In genomic region chr3:149000207-149000745, GRCh38 we compare ENCODE assay signal across 18 cellular contexts. TPM values are rescaled to one million over a fixed set of nuclear protein-coding genes. Genes with fewer than 3 reads are reported as not detected.
DNase-seq lines count a peak whose midpoint lies in the region; ATAC-seq and TF ChIP-seq lines count a peak whose summit lies in the region.
"Had no signal": no experiment of that assay in that cellular context is flagged by ENCODE, and none has a peak within 500 bp of the region (broad histone marks: within the 10 kb centered on the region; RNA-seq: fewer than 3 reads in every experiment).

No MANE protein-coding gene starts in this region.

- POLR2A ChIA-PET in T-cell (lab: Charles Lee), result interaction anchor here (0.5 to 1.1 kb wide), 3 partner anchors 9 to 129 kb away, joined by 3 to 5 read pairs (median 3); partner anchors contain the start of gene HPS3 (in 1 of the 2)

- no peak for ATAC-seq in GM23338
- ATAC-seq in T-cell (replicated peaks in 1 of 4), result no peak
- ATAC-seq in GM21723 (IDR thresholded peaks at IDR 0.05; ENCODE audit: unreplicated experiment), result no peak
- ATAC-seq: left colon had no signal

- peak overlapping the region; percentile 27; the same call in 1 of the 2 replicates for H3K4me2 ChIP-seq in GM23338

- H3K9me3 Mint-ChIP-seq in GM23338 (no peaks in the 10 kb centered on the region), T-cell (no peaks in the 10 kb centered on the region)

- H4K20me1 ChIP-seq in GM23338 (replicated peaks; ENCODE audit: insufficient read depth), result no peaks in the 10 kb centered on the region

- no peak overlapping the region for H2AFZ ChIP-seq in GM23338

- no peak for TF ChIP-seq CTCF in GM23338 (conservative IDR thresholded peaks at IDR 0.05; ENCODE audit: low read depth in 2 of 2)
- no peak for TF ChIP-seq CTCF in fibroblast of pulmonary artery (IDR thresholded peaks at IDR 0.05; ENCODE audit: low read length, missing control alignments)

- CTCF ChIA-PET in T-cell (lab: Charles Lee), result interaction anchor here (0.6 to 1.0 kb wide), 3 partner anchors 8 to 52 kb away, joined by 3 to 8 read pairs (median 3); partner anchors contain the start of gene GYG1 (in 1 of the 2)

- H3K27ac ChIP-seq in GM23338 (ENCODE audit: low read depth), result no peak overlapping the region
- H3K27ac ChIP-seq: ovary, thoracic aorta had no signal

- H3K79me2 ChIP-seq in GM23338 (replicated peaks; ENCODE audit: insufficient read depth), result no peaks in the 10 kb centered on the region

- H3K27me3 ChIP-seq in GM23338 (ENCODE audit: insufficient read depth), result no peaks in the 10 kb centered on the region
- H3K27me3 ChIP-seq: dorsolateral prefrontal cortex, ovary had no signal

- H3K36me3 ChIP-seq in GM23338 (ENCODE audit: insufficient read depth), result no peaks in the 10 kb centered on the region; the same call in 1 of the 2 replicates
- H3K36me3 ChIP-seq: ovary had no signal

- no peaks in the 10 kb centered on the region for H3K27me3 Mint-ChIP-seq in GM23338 (ENCODE audit: insufficient read depth, low read depth, poor library complexity)
- H3K27me3 Mint-ChIP-seq in T-cell, result no peaks in the 10 kb centered on the region

- peaks cover 44% of the 10 kb centered on the region for H3K4me1 ChIP-seq in GM23338 (ENCODE audit: insufficient read depth)

- peak; percentile 96 to 99 for DNase-seq in AML-193 (lab: John Stamatoyannopoulos, UW)
- DNase-seq in GM23338 (ENCODE audit: low spot score), result no peak
- no peak for DNase-seq in T-cell
- peak; percentile 64 for DNase-seq in fibroblast of pulmonary artery (ENCODE audit: low read depth)
- no peak for DNase-seq in DMS79 treated with DMSO at 0.1 percent for 48 hours (lab: John Stamatoyannopoulos, UW)
- no peak for DNase-seq in NCI-H2081 (lab: John Stamatoyannopoulos, UW)
- no peak for DNase-seq in SHP77 treated with DMSO at 0.1 percent for 48 hours (lab: John Stamatoyannopoulos, UW)
- DNase-seq: activated naive CD4-positive, alpha-beta T cell; Calu3; dorsolateral prefrontal cortex; left colon; NCI-H69; ovary; stimulated activated CD4-positive, alpha-beta T cell treated with anti-CD3 and anti-CD28 coated beads, Interleukin-4, amount 100 ng/mL, for 4 hours; T-helper 1 cell had no signal

- no peak overlapping the region for H3K4me3 ChIP-seq in GM23338
- no peak overlapping the region for H3K4me3 ChIP-seq in fibroblast of pulmonary artery (replicated peaks; ENCODE audit: low read depth, low read length)
- H3K4me3 ChIP-seq: dorsolateral prefrontal cortex, HAP-1, ovary, thoracic aorta had no signal

- no peaks in the 10 kb centered on the region for H3F3A ChIP-seq in GM23338 (replicated peaks; ENCODE audit: low read depth)

- H3K4me1 Mint-ChIP-seq in GM23338 (peaks cover 52% of the 10 kb centered on the region), T-cell (peaks cover 16 to 54% (median 38%) of the 10 kb centered on the region in 3 donors)

- no peak overlapping the region for H3K4me3 Mint-ChIP-seq in GM23338
- no peak overlapping the region for H3K4me3 Mint-ChIP-seq in T-cell

- H3K36me3 Mint-ChIP-seq in GM23338 (ENCODE audit: low read depth) (peaks cover 19% of the 10 kb centered on the region; the same call in 2 of the 3 replicates), T-cell (peaks cover 43% of the 10 kb centered on the region)

- no peaks in the 10 kb centered on the region for H3K9me2 ChIP-seq in GM23338 (ENCODE audit: insufficient read depth)

- no peak overlapping the region for H3K27ac Mint-ChIP-seq in GM23338
- peak overlapping the region; percentile 11 to 60 for H3K27ac Mint-ChIP-seq in T-cell

TF ChIP-seq in GM23338, 12 proteins besides CTCF, POLR2A, EP300 and RAD21:
- TF ChIP-seq CREB1 (CRISPR knock-in tag; IDR thresholded peaks at IDR 0.05; ENCODE audit: low read depth) (no peak), ZNF331 (CRISPR knock-in tag; IDR thresholded peaks at IDR 0.05; ENCODE audit: low read depth) (no peak), STAT1 (IDR thresholded peaks at IDR 0.05; ENCODE audit: unreplicated experiment) (no peak)
TF ChIP-seq in GM23338: peak in this region for 0.

RNA-seq across cellular contexts. Expression of gene GYG1, which starts 8.9 kb away (rescaled TPM):
- 40.9 and 45.6 TPM in 2 replicates for total RNA-seq in GM23338 (2014; rRNA removed; shearing (Covaris generic))
- 30.4 and 33.2 TPM in 2 replicates for polyA plus RNA-seq in GM23338 (2016; fragmentation: Nextera tagmentation; extraction: Ambion mirVana)
- 10 to 100 TPM; 16.3 to 30.4 (median 25.7) TPM for total RNA-seq in T-cell

Comparison
In these comparisons a context has a peak if more than half of its experiments do, and no peak if none do; other contexts are left out.
1. DNase-seq: peak in AML-193 (2 of 2) and fibroblast of pulmonary artery (single experiment); none in GM23338 (single experiment), T-cell (0 of 34), DMS79 treated with DMSO at 0.1 percent for 48 hours (single experiment), NCI-H2081 (0 of 2) and SHP77 treated with DMSO at 0.1 percent for 48 hours (single experiment).